Comparison of ENCODE assay signal across 7 cellular contexts in the genomic region with DNA sequence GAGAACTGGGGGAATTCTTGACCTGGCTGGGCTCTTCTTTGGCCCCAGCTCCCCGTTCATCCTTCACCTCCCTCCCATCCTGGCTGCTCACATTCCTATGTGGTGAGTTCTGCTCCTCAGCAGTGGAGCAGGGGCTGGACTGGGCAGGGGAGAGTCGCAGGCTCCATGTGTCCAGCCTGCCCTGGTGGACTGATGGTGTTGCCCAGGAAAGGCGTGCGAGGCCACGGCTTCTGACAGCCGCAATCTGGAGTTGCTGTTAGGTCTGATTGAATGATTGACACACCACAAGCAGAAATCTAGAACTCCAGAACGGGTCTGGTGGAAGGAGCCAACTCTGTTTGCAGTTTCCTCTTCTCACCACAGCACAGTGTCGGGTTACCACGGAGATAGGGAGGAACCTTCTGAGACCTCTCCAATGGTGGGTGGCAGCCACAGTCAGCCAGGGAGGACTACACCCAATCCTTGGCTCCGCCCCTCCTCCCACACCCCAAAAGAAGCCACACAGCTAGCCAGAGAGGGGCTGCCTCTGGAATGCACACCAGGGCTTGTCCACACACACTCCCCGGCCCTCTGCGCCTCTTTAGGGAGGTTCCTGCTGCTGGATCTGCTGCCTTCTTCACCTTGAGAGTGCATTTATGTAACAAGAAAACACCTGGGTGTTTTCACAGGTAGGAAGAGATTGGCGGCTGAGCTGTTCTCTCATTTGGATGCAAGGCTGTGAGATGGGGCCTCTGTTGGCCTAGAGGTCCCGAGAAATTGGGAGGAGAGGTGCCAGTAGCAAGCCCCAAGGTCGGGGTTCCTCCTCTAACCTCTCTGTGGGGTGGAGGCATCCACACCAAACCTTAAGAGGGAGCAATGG. TPM values are rescaled to one million over a fixed set of nuclear protein-coding genes. Genes with fewer than 3 reads are reported as not detected.
A peak's percentile ranks its signal among the peaks of the same experiment; 100 is the strongest.
DNase-seq lines count a peak whose midpoint lies in the region; ATAC-seq and TF ChIP-seq lines count a peak whose summit lies in the region.

No MANE protein-coding gene starts in this region.

- no TSS peak for BruUV-seq in OCI-LY7 (replicated peaks; lab: Mats Ljungman, UMichigan)

- H3K27me3 ChIP-seq in foreskin keratinocyte, result no peaks in the 10 kb centered on the region
- H3K27me3 ChIP-seq in rectal smooth muscle tissue (ENCODE audit: control insufficient read depth, insufficient read depth, low read length), result no peaks in the 10 kb centered on the region

- H3K27me3 Mint-ChIP-seq in activated T-helper 1 cell treated with anti-CD3 and anti-CD28 coated beads, Interleukin-12 subunit alpha, Interleukin-12 subunit beta, Interleukin-2, Interleukin-4 antibody, amounts not matched to agents 30 ng/mL and 10 ng/mL and 1 ng/mL, durations not matched to agents 14 hours and 24 hours and 36 hours (ENCODE audit: insufficient read depth), result no peaks in the 10 kb centered on the region

- H3K27ac Mint-ChIP-seq in activated T-helper 1 cell treated with anti-CD3 and anti-CD28 coated beads, Interleukin-12 subunit alpha, Interleukin-12 subunit beta, Interleukin-2, Interleukin-4 antibody, amounts not matched to agents 30 ng/mL and 10 ng/mL and 1 ng/mL, durations not matched to agents 14 hours and 24 hours and 36 hours, result peak overlapping the region; percentile 91

- H3K4me1 ChIP-seq in OCI-LY7 (ENCODE audit: insufficient read depth, low read length, poor library complexity, severe bottlenecking) (peaks cover 47% of the 10 kb centered on the region), foreskin keratinocyte (peaks cover 34% of the 10 kb centered on the region), rectal smooth muscle tissue (ENCODE audit: control insufficient read depth, insufficient read depth, low read length) (peaks cover 29% of the 10 kb centered on the region)

- peaks cover 4% of the 10 kb centered on the region for H3K9me3 Mint-ChIP-seq in activated T-helper 1 cell treated with anti-CD3 and anti-CD28 coated beads, Interleukin-12 subunit alpha, Interleukin-12 subunit beta, Interleukin-2, Interleukin-4 antibody, amounts not matched to agents 30 ng/mL and 10 ng/mL and 1 ng/mL, durations not matched to agents 14 hours and 24 hours and 36 hours

- H3K4me1 Mint-ChIP-seq in activated T-helper 1 cell treated with anti-CD3 and anti-CD28 coated beads, Interleukin-12 subunit alpha, Interleukin-12 subunit beta, Interleukin-2, Interleukin-4 antibody, amounts not matched to agents 30 ng/mL and 10 ng/mL and 1 ng/mL, durations not matched to agents 14 hours and 24 hours and 36 hours (ENCODE audit: low read depth), result peaks cover 82% of the 10 kb centered on the region

- peak overlapping the region; percentile 56 for H3K4me3 Mint-ChIP-seq in activated T-helper 1 cell treated with anti-CD3 and anti-CD28 coated beads, Interleukin-12 subunit alpha, Interleukin-12 subunit beta, Interleukin-2, Interleukin-4 antibody, amounts not matched to agents 30 ng/mL and 10 ng/mL and 1 ng/mL, durations not matched to agents 14 hours and 24 hours and 36 hours

- H3K36me3 ChIP-seq in OCI-LY7 (ENCODE audit: insufficient read depth, low read length) (no peaks in the 10 kb centered on the region), rectal smooth muscle tissue (ENCODE audit: control insufficient read depth, insufficient read depth, low read length) (no peaks in the 10 kb centered on the region)

- H3K79me2 ChIP-seq in OCI-LY7 (ENCODE audit: insufficient read depth, low read depth, low read length), result no peaks in the 10 kb centered on the region

- H2AFZ ChIP-seq in OCI-LY7 (ENCODE audit: low read length), result peak overlapping the region; percentile 57; the same call in 1 of the 2 replicates

- TF ChIP-seq CTCF in OCI-LY7 (conservative IDR thresholded peaks at IDR 0.05; ENCODE audit: low read length) (no peak), foreskin keratinocyte (conservative IDR thresholded peaks at IDR 0.05) (no peak)

- H3K9me3 ChIP-seq in OCI-LY7 (ENCODE audit: low read length), result no peaks in the 10 kb centered on the region

- CTCF ChIA-PET in OCI-LY7 (lab: Charles Lee; ENCODE audit: unreplicated experiment), result interaction anchor here (1.1 kb wide), 1 partner anchor 34 kb away, joined by 4 read pairs; no protein-coding TSS in a partner anchor

- no peak overlapping the region for H3K9ac ChIP-seq in rectal smooth muscle tissue (ENCODE audit: low read length)

- intact Hi-C loops in OCI-LY7 (cut with micrococcal nuclease; ENCODE audit: unreplicated experiment), result no loop called here
- intact Hi-C loops in activated T-helper 1 cell treated with anti-CD3 and anti-CD28 coated beads, Interleukin-12 subunit alpha, Interleukin-12 subunit beta, Interleukin-2, Interleukin-4 antibody, amounts not matched to agents 30 ng/mL and 10 ng/mL and 1 ng/mL, durations not matched to agents 14 hours and 24 hours and 36 hours (cut with micrococcal nuclease), result loop anchor here (1.0 to 5.0 kb wide), 14 partner anchors 16 to 308 kb away; partner anchors contain the start of genes APIP, CD44 and PDHX

- POLR2A ChIA-PET in OCI-LY7 (lab: Charles Lee), result no interaction called here

- peaks cover 10% of the 10 kb centered on the region for H3K36me3 Mint-ChIP-seq in activated T-helper 1 cell treated with anti-CD3 and anti-CD28 coated beads, Interleukin-12 subunit alpha, Interleukin-12 subunit beta, Interleukin-2, Interleukin-4 antibody, amounts not matched to agents 30 ng/mL and 10 ng/mL and 1 ng/mL, durations not matched to agents 14 hours and 24 hours and 36 hours (ENCODE audit: low read depth)

- H3K4me2 ChIP-seq in OCI-LY7 (ENCODE audit: low read length), result peak overlapping the region; percentile 27

- peak; percentile 66 for ATAC-seq in GM18858 (IDR thresholded peaks at IDR 0.05; ENCODE audit: unreplicated experiment)
- peak; percentile 71 for ATAC-seq in HG02938 (IDR thresholded peaks at IDR 0.05; ENCODE audit: unreplicated experiment)
- ATAC-seq in foreskin keratinocyte, result peak; percentile 88

- peak; percentile 65 for DNase-seq in OCI-LY7 (ENCODE audit: low spot score)
- peak; percentile 85 for DNase-seq in activated T-helper 1 cell treated with anti-CD3 and anti-CD28 coated beads, Interleukin-12 subunit alpha, Interleukin-12 subunit beta, Interleukin-2, Interleukin-4 antibody, amounts not matched to agents 30 ng/mL and 10 ng/mL and 1 ng/mL, durations not matched to agents 14 hours and 24 hours and 36 hours (ENCODE audit: low spot score)
- peak; percentile 92 for DNase-seq in foreskin keratinocyte
- no peak for DNase-seq in SHP77 treated with DMSO at 0.1 percent for 48 hours (lab: John Stamatoyannopoulos, UW)

- H3K4me3 ChIP-seq in OCI-LY7 (ENCODE audit: low read depth, low read length, poor library complexity, severe bottlenecking) (no peak overlapping the region), rectal smooth muscle tissue (ENCODE audit: low read length) (peak overlapping the region; percentile 17)

- no peaks in the 10 kb centered on the region for H4K20me1 ChIP-seq in OCI-LY7 (ENCODE audit: insufficient read depth, low read length)

- no peak overlapping the region for H3K27ac ChIP-seq in OCI-LY7 (ENCODE audit: low read depth, low read length, poor library complexity, severe bottlenecking)
- peak overlapping the region; percentile 69 for H3K27ac ChIP-seq in foreskin keratinocyte
- H3K27ac ChIP-seq in rectal smooth muscle tissue (ENCODE audit: low read depth, low read length), result peak overlapping the region; percentile 77

- no peaks in the 10 kb centered on the region for H3K9me2 ChIP-seq in OCI-LY7 (ENCODE audit: insufficient read depth, low read length)

RNA-seq across cellular contexts. Expression of gene CD44, which starts 56.4 kb away (rescaled TPM):
- not detected in 2 replicates for total RNA-seq in OCI-LY7 (2014; rRNA removed; shearing (Covaris generic))
- total RNA-seq in OCI-LY7 (2022) (0.07 and 0.55 TPM in 2 replicates), foreskin keratinocyte (1,058 and 1,283 TPM in 2 replicates)
- total RNA-seq in activated T-helper 1 cell treated with anti-CD3 and anti-CD28 coated beads, Interleukin-12 subunit alpha, Interleukin-12 subunit beta, Interleukin-2, Interleukin-4 antibody, amounts not matched to agents 30 ng/mL and 10 ng/mL and 1 ng/mL, durations not matched to agents 14 hours and 24 hours and 36 hours, result 547 and 550 TPM in 2 replicates
- 489 and 531 TPM in 2 replicates for polyA plus RNA-seq in foreskin keratinocyte

Comparison
In these comparisons a context has a peak if more than half of its experiments do, and no peak if none do; other contexts are left out.
1. RNA of gene CD44, which starts 56.4 kb away (total RNA-seq): 1,058 to 1,283 TPM in foreskin keratinocyte and 547 to 550 TPM in activated T-helper 1 cell treated with anti-CD3 and anti-CD28 coated beads, Interleukin-12 subunit alpha, Interleukin-12 subunit beta, Interleukin-2, Interleukin-4 antibody, amounts not matched to agents 30 ng/mL and 10 ng/mL and 1 ng/mL, durations not matched to agents 14 hours and 24 hours and 36 hours; 0.07 to 0.55 TPM in OCI-LY7; every median in the first group is over 100 times any median in the second.
2. Peak in every context shown above with its lines, with median percentiles within 50 percentile points of each other: ATAC-seq.